ENCODE assay signal across 1 cellular context in the genomic region with DNA sequence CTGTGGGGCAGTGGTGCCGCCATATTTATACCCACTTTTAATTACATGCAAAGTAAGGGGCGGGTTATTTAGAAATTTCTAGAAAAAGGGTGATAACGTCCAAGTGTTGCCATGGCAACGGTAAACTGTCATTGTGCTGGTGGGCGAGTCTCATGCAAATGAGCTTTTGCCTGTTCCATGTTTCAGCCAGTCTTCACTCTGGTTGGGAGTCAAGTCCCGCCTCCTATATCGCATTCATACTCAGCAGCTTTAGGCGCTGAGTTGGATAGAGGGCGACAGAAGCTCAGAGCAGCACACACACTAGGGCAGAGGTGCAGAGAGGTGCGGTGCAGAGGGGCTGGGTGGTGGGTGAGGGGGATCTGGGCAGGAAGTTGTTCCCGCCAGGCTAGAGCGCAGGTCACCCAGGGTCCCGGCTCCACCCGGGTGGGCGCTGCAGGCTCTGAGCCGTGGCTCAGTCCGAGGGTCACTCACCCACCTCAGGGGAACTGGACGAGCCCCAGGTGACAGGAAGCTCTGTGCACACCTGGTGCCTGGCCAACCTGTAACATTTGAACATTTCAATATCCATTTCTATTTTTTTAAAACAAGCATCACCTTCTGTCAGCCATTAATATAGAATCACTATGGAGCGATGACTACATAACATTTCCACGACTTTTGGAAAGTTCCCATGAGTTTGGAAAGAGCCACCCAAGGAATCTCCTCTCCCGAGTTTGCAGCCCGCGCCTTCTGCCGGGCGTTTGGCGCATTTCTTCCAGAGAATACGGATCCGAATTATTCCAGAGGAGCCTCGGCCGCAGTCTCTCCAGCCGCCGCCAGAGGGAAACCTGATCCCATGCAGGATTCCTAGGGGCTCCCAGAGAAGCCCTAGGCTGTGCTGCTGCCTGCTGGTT.
TF ChIP-seq lines count a peak whose summit lies in the region.

No MANE protein-coding gene starts in this region.

TF ChIP-seq in H1, 55 proteins besides CTCF, POLR2A, EP300 and RAD21:
- TF ChIP-seq MAFK (IDR thresholded peaks at IDR 0.05; ENCODE audit: low read depth, low read length) (peak; percentile 81), CHD2 (IDR thresholded peaks at IDR 0.05; ENCODE audit: low read length) (no peak), YY1 (IDR thresholded peaks at IDR 0.05; ENCODE audit: low read depth, low read length) (peak; percentile 71), TCF12 (IDR thresholded peaks at IDR 0.05; ENCODE audit: low read depth, low read length) (no peak), SIRT6 (IDR thresholded peaks at IDR 0.05; ENCODE audit: low read length) (no peak), EGR1 (IDR thresholded peaks at IDR 0.05; ENCODE audit: borderline replicate concordance, low read depth, low read length) (no peak), TEAD4 (IDR thresholded peaks at IDR 0.05; ENCODE audit: low read depth, low read length) (peak; percentile 29; the same call in 1 of the 2 replicates), SP1 (IDR thresholded peaks at IDR 0.05; ENCODE audit: low read depth, low read length) (no peak), KDM1A (IDR thresholded peaks at IDR 0.05; ENCODE audit: borderline replicate concordance, low read length) (no peak)
- TF ChIP-seq, protein P1, sequence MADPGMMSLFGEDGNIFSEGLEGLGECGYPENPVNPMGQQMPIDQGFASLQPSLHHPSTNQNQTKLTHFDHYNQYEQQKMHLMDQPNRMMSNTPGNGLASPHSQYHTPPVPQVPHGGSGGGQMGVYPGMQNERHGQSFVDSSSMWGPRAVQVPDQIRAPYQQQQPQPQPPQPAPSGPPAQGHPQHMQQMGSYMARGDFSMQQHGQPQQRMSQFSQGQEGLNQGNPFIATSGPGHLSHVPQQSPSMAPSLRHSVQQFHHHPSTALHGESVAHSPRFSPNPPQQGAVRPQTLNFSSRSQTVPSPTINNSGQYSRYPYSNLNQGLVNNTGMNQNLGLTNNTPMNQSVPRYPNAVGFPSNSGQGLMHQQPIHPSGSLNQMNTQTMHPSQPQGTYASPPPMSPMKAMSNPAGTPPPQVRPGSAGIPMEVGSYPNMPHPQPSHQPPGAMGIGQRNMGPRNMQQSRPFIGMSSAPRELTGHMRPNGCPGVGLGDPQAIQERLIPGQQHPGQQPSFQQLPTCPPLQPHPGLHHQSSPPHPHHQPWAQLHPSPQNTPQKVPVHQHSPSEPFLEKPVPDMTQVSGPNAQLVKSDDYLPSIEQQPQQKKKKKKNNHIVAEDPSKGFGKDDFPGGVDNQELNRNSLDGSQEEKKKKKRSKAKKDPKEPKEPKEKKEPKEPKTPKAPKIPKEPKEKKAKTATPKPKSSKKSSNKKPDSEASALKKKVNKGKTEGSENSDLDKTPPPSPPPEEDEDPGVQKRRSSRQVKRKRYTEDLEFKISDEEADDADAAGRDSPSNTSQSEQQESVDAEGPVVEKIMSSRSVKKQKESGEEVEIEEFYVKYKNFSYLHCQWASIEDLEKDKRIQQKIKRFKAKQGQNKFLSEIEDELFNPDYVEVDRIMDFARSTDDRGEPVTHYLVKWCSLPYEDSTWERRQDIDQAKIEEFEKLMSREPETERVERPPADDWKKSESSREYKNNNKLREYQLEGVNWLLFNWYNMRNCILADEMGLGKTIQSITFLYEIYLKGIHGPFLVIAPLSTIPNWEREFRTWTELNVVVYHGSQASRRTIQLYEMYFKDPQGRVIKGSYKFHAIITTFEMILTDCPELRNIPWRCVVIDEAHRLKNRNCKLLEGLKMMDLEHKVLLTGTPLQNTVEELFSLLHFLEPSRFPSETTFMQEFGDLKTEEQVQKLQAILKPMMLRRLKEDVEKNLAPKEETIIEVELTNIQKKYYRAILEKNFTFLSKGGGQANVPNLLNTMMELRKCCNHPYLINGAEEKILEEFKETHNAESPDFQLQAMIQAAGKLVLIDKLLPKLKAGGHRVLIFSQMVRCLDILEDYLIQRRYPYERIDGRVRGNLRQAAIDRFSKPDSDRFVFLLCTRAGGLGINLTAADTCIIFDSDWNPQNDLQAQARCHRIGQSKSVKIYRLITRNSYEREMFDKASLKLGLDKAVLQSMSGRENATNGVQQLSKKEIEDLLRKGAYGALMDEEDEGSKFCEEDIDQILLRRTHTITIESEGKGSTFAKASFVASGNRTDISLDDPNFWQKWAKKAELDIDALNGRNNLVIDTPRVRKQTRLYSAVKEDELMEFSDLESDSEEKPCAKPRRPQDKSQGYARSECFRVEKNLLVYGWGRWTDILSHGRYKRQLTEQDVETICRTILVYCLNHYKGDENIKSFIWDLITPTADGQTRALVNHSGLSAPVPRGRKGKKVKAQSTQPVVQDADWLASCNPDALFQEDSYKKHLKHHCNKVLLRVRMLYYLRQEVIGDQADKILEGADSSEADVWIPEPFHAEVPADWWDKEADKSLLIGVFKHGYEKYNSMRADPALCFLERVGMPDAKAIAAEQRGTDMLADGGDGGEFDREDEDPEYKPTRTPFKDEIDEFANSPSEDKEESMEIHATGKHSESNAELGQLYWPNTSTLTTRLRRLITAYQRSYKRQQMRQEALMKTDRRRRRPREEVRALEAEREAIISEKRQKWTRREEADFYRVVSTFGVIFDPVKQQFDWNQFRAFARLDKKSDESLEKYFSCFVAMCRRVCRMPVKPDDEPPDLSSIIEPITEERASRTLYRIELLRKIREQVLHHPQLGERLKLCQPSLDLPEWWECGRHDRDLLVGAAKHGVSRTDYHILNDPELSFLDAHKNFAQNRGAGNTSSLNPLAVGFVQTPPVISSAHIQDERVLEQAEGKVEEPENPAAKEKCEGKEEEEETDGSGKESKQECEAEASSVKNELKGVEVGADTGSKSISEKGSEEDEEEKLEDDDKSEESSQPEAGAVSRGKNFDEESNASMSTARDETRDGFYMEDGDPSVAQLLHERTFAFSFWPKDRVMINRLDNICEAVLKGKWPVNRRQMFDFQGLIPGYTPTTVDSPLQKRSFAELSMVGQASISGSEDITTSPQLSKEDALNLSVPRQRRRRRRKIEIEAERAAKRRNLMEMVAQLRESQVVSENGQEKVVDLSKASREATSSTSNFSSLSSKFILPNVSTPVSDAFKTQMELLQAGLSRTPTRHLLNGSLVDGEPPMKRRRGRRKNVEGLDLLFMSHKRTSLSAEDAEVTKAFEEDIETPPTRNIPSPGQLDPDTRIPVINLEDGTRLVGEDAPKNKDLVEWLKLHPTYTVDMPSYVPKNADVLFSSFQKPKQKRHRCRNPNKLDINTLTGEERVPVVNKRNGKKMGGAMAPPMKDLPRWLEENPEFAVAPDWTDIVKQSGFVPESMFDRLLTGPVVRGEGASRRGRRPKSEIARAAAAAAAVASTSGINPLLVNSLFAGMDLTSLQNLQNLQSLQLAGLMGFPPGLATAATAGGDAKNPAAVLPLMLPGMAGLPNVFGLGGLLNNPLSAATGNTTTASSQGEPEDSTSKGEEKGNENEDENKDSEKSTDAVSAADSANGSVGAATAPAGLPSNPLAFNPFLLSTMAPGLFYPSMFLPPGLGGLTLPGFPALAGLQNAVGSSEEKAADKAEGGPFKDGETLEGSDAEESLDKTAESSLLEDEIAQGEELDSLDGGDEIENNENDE (IDR thresholded peaks at IDR 0.05; ENCODE audit: insufficient replicate concordance, low read length) = peak; percentile 99
